1 cellular context compared by ENCODE assay signal in the genomic region with DNA sequence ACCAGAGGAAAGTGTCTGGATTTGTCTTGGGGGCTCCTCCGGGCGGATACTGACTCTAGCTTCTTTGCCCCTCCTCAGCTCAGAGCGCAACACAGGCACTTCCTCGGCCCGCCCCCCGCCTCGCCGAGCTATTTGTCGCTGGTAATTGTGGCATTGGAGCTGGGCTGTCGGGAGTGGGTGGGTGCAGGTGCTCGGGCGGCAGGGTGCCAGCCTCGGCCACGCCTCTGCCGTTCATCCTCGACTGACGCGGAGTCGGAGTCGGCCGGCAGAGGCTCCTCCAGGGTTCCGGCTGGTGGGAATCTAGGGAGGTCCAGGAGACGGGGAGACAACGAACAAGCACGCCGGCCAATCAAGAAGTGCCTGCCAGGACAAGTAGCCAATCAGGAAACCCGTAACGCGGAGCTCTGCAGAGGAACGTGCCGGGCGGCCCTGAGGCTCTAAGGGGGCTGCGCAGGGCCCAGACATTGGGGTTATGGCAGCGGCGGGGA.
TF ChIP-seq lines count a peak whose summit lies in the region.

No MANE protein-coding gene starts in this region.

TF ChIP-seq in HCT116, 20 proteins besides CTCF, POLR2A, EP300 and RAD21 (continued from another document):
- no peak for TF ChIP-seq SP1 (IDR thresholded peaks at IDR 0.05; ENCODE audit: low read depth)
- TF ChIP-seq TCF7L2 (IDR thresholded peaks at IDR 0.05; ENCODE audit: borderline replicate concordance, extremely low read depth, insufficient read depth, insufficient read length): no peak
- TF ChIP-seq ZFX (IDR thresholded peaks at IDR 0.05): no peak
- no peak for TF ChIP-seq MAX (IDR thresholded peaks at IDR 0.05)
- TF ChIP-seq CBX3 (IDR thresholded peaks at IDR 0.05; ENCODE audit: low read depth): no peak
